Comparison of ENCODE assay signal across 1 cellular context in genomic region chr14:102584871-102585869, GRCh38.
TF ChIP-seq lines count a peak whose summit lies in the region.

No MANE protein-coding gene starts in this region.

TF ChIP-seq in HepG2, 621 proteins besides CTCF, POLR2A, EP300 and RAD21 (continued from another document and continues in another):
- 0 out of 2 replicates have a peak, but pooled peaks have one; percentile 37 for TF ChIP-seq ZNF350 (CRISPR knock-in tag; IDR thresholded peaks at IDR 0.05; ENCODE audit: borderline replicate concordance, low read depth)
- no peak for TF ChIP-seq PPARG (CRISPR knock-in tag; conservative IDR thresholded peaks at IDR 0.05)
- no peak for TF ChIP-seq ZNF713 (CRISPR knock-in tag; IDR thresholded peaks at IDR 0.05)
- no peak for TF ChIP-seq ZNF891 (CRISPR knock-in tag; IDR thresholded peaks at IDR 0.05)
- TF ChIP-seq ASH2L (IDR thresholded peaks at IDR 0.05; ENCODE audit: insufficient read length, low read depth, low read length), result no peak
- TF ChIP-seq, protein P1, sequence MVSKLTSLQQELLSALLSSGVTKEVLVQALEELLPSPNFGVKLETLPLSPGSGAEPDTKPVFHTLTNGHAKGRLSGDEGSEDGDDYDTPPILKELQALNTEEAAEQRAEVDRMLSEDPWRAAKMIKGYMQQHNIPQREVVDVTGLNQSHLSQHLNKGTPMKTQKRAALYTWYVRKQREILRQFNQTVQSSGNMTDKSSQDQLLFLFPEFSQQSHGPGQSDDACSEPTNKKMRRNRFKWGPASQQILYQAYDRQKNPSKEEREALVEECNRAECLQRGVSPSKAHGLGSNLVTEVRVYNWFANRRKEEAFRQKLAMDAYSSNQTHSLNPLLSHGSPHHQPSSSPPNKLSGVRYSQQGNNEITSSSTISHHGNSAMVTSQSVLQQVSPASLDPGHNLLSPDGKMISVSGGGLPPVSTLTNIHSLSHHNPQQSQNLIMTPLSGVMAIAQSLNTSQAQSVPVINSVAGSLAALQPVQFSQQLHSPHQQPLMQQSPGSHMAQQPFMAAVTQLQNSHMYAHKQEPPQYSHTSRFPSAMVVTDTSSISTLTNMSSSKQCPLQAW (CRISPR knock-in tag; IDR thresholded peaks at IDR 0.05), result 0 out of 2 replicates have a peak, but pooled peaks have one; percentile 46
- no peak for TF ChIP-seq ARHGAP35 (CRISPR knock-in tag; IDR thresholded peaks at IDR 0.05; ENCODE audit: borderline replicate concordance)
- TF ChIP-seq, protein P2, sequence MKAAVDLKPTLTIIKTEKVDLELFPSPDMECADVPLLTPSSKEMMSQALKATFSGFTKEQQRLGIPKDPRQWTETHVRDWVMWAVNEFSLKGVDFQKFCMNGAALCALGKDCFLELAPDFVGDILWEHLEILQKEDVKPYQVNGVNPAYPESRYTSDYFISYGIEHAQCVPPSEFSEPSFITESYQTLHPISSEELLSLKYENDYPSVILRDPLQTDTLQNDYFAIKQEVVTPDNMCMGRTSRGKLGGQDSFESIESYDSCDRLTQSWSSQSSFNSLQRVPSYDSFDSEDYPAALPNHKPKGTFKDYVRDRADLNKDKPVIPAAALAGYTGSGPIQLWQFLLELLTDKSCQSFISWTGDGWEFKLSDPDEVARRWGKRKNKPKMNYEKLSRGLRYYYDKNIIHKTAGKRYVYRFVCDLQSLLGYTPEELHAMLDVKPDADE (CRISPR knock-in tag; IDR thresholded peaks at IDR 0.05), result no peak
- TF ChIP-seq TSC22D2 (CRISPR knock-in tag; IDR thresholded peaks at IDR 0.05; ENCODE audit: borderline replicate concordance), result no peak
- peak; percentile 2; the same call in 1 of the 2 replicates for TF ChIP-seq HOXA3 (CRISPR knock-in tag; IDR thresholded peaks at IDR 0.05)
- TF ChIP-seq, protein P3, sequence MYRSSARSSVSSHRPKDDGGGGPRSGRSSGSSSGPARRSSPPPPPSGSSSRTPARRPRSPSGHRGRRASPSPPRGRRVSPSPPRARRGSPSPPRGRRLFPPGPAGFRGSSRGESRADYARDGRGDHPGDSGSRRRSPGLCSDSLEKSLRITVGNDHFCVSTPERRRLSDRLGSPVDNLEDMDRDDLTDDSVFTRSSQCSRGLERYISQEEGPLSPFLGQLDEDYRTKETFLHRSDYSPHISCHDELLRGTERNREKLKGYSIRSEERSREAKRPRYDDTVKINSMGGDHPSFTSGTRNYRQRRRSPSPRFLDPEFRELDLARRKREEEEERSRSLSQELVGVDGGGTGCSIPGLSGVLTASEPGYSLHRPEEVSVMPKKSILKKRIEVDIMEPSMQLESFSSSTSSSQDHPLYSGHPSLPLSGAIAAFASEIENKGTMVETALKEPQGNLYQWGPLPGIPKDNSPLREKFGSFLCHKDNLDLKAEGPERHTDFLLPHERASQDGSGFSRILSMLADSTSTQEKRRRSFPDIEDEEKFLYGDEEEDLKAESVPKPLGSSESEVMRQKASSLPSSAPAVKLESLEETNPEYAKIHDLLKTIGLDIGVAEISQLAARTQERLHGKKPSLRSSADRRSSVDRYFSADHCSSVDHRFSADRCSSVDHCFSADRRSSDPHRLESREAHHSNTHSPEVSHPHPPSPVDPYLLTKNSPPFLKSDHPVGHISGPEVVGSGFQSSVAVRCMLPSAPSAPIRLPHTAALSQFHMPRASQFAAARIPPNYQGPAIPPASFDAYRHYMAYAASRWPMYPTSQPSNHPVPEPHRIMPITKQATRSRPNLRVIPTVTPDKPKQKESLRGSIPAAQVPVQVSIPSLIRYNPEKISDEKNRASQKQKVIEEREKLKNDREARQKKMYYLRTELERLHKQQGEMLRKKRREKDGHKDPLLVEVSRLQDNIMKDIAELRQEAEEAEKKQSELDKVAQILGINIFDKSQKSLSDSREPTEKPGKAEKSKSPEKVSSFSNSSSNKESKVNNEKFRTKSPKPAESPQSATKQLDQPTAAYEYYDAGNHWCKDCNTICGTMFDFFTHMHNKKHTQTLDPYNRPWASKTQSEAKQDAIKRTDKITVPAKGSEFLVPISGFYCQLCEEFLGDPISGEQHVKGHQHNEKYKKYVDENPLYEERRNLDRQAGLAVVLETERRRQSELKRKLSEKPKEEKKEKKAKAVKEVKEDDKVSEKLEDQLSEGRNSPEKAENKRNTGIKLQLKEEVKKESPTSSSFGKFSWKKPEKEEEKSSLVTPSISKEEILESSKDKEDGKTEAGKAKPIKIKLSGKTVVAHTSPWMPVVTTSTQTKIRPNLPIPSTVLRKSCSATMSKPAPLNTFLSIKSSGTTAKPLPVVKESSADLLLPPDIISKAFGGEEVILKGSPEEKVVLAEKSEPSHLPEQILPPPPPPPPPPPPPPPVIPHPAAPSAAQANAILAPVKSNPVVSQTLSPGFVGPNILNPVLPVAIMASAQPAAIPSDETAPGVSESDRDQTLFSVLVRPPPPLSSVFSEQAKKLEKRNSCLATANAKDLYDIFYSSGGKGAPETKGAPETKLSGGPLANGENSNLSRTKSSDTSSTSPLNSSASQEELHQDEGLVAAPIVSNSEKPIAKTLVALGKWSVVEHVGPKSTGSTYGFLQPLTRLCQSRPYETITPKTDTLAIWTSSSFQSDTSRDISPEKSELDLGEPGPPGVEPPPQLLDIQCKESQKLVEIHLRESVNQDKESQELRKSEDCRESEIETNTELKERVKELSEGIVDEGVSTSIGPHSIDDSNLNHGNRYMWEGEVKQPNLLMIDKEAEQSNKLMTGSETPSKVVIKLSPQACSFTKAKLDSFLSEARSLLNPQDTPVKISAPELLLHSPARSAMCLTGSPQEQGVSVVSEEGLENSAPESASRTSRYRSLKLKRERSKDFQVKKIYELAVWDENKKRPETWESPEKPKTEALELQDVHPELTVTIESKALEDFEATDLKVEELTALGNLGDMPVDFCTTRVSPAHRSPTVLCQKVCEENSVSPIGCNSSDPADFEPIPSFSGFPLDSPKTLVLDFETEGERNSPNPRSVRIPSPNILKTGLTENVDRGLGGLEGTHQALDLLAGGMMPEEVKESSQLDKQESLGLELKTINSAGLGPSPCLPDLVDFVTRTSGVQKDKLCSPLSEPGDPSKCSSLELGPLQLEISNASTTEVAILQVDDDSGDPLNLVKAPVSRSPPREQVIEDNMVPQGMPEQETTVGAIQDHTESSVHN (CRISPR knock-in tag; IDR thresholded peaks at IDR 0.05), result no peak
- peak; percentile 36; the same call in 1 of the 2 replicates for TF ChIP-seq PHF8 (CRISPR knock-in tag; IDR thresholded peaks at IDR 0.05)
- no peak for TF ChIP-seq ZNF570 (CRISPR knock-in tag; IDR thresholded peaks at IDR 0.05; ENCODE audit: borderline replicate concordance)
- TF ChIP-seq HNRNPH1 (optimal IDR thresholded peaks at IDR 0.05; ENCODE audit: low read depth, low read length), result no peak
- TF ChIP-seq ZNF329 (CRISPR knock-in tag; IDR thresholded peaks at IDR 0.05; ENCODE audit: low read depth), result no peak
- no peak for TF ChIP-seq GMEB2 (CRISPR knock-in tag; IDR thresholded peaks at IDR 0.05; ENCODE audit: low read depth)
- TF ChIP-seq, protein P4, sequence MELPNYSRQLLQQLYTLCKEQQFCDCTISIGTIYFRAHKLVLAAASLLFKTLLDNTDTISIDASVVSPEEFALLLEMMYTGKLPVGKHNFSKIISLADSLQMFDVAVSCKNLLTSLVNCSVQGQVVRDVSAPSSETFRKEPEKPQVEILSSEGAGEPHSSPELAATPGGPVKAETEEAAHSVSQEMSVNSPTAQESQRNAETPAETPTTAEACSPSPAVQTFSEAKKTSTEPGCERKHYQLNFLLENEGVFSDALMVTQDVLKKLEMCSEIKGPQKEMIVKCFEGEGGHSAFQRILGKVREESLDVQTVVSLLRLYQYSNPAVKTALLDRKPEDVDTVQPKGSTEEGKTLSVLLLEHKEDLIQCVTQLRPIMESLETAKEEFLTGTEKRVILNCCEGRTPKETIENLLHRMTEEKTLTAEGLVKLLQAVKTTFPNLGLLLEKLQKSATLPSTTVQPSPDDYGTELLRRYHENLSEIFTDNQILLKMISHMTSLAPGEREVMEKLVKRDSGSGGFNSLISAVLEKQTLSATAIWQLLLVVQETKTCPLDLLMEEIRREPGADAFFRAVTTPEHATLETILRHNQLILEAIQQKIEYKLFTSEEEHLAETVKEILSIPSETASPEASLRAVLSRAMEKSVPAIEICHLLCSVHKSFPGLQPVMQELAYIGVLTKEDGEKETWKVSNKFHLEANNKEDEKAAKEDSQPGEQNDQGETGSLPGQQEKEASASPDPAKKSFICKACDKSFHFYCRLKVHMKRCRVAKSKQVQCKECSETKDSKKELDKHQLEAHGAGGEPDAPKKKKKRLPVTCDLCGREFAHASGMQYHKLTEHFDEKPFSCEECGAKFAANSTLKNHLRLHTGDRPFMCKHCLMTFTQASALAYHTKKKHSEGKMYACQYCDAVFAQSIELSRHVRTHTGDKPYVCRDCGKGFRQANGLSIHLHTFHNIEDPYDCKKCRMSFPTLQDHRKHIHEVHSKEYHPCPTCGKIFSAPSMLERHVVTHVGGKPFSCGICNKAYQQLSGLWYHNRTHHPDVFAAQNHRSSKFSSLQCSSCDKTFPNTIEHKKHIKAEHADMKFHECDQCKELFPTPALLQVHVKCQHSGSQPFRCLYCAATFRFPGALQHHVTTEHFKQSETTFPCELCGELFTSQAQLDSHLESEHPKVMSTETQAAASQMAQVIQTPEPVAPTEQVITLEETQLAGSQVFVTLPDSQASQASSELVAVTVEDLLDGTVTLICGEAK (IDR thresholded peaks at IDR 0.05), result no peak
- TF ChIP-seq, protein P4 (CRISPR knock-in tag; IDR thresholded peaks at IDR 0.05), result no peak
- TF ChIP-seq ZNF691 (CRISPR knock-in tag; IDR thresholded peaks at IDR 0.05; ENCODE audit: borderline replicate concordance, low read depth), result no peak
- TF ChIP-seq MAX (IDR thresholded peaks at IDR 0.05), result peak; percentile 73
- peak; percentile 55; the same call in 1 of the 2 replicates for TF ChIP-seq ZMYM2 (CRISPR knock-in tag; IDR thresholded peaks at IDR 0.05)
- TF ChIP-seq ADNP (CRISPR knock-in tag; IDR thresholded peaks at IDR 0.05), result no peak
- TF ChIP-seq ETV5 (CRISPR knock-in tag; IDR thresholded peaks at IDR 0.05; ENCODE audit: borderline replicate concordance), result no peak
- TF ChIP-seq TFDP2 (CRISPR knock-in tag; IDR thresholded peaks at IDR 0.05), result no peak
- TF ChIP-seq ZFP91 (CRISPR knock-in tag; IDR thresholded peaks at IDR 0.05; ENCODE audit: borderline replicate concordance), result no peak; the same call in 1 of the 2 replicates
- no peak for TF ChIP-seq ELF4 (CRISPR knock-in tag; IDR thresholded peaks at IDR 0.05; ENCODE audit: borderline replicate concordance)
- TF ChIP-seq CREM (IDR thresholded peaks at IDR 0.05), result no peak
- TF ChIP-seq CREM (CRISPR knock-in tag; IDR thresholded peaks at IDR 0.05), result no peak
